In the genomic region with DNA sequence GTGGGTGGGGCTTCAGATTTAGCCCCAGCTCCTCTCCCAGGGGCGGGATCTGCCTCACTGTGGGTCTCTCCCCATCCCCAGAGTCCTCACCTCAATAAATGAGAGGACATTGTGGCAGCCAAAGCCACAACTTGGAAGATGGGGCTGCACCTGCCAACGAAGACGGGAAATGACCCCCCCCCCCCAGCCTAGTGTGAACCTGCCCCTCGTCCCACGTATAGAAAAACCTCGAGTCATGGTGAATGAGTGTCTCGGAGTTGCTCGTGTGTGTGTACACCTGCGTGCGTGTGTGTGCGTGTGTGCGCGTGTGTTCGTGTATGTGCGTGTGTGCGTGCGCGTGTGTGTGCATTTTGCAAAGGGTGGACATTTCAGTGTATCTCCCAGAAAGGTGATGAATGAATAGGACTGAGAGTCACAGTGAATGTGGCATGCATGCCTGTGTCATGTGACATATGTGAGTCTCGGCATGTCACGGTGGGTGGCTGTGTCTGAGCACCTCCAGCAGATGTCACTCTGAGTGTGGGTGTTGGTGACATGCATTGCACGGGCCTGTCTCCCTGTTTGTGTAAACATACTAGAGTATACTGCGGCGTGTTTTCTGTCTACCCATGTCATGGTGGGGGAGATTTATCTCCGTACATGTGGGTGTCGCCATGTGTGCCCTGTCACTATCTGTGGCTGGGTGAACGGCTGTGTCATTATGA, we compare ENCODE assay signal across 2 cellular contexts.
TF ChIP-seq lines count a peak whose summit lies in the region.

No MANE protein-coding gene starts in this region.

TF ChIP-seq in SK-N-SH, 30 proteins besides CTCF, POLR2A, EP300 and RAD21:
- TF ChIP-seq SMC3 (IDR thresholded peaks at IDR 0.05; ENCODE audit: low read depth, low read length) (peak; percentile 31; the same call in 1 of the 2 replicates), MXI1 (IDR thresholded peaks at IDR 0.05; ENCODE audit: low read depth, low read length) (peak; percentile 60), NRF1 (IDR thresholded peaks at IDR 0.05; ENCODE audit: low read depth, low read length) (no peak), MAX (IDR thresholded peaks at IDR 0.05; ENCODE audit: low read depth) (no peak), ZBTB33 (IDR thresholded peaks at IDR 0.05; ENCODE audit: borderline replicate concordance, low read depth) (no peak), ELF1 (IDR thresholded peaks at IDR 0.05) (no peak), TCF12 (IDR thresholded peaks at IDR 0.05) (no peak), RXRA (IDR thresholded peaks at IDR 0.05; ENCODE audit: borderline replicate concordance, low read depth) (no peak), RCOR1 (IDR thresholded peaks at IDR 0.05; ENCODE audit: low read length) (no peak)
- TF ChIP-seq, protein P1, sequence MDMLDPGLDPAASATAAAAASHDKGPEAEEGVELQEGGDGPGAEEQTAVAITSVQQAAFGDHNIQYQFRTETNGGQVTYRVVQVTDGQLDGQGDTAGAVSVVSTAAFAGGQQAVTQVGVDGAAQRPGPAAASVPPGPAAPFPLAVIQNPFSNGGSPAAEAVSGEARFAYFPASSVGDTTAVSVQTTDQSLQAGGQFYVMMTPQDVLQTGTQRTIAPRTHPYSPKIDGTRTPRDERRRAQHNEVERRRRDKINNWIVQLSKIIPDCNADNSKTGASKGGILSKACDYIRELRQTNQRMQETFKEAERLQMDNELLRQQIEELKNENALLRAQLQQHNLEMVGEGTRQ (IDR thresholded peaks at IDR 0.05; ENCODE audit: borderline replicate concordance, low read depth, low read length), result no peak

TF ChIP-seq in SK-N-SH treated with all-trans-retinoic acid at 6 μM for 48 hours, 23 proteins besides CTCF, POLR2A, EP300 and RAD21:
- TF ChIP-seq TCF4 (CRISPR knock-in tag; IDR thresholded peaks at IDR 0.05; ENCODE audit: borderline replicate concordance) (no peak), PATZ1 (CRISPR knock-in tag; IDR thresholded peaks at IDR 0.05; ENCODE audit: borderline replicate concordance) (no peak), ARNTL (CRISPR knock-in tag; IDR thresholded peaks at IDR 0.05; ENCODE audit: borderline replicate concordance, low read depth) (no peak), ZNF565 (CRISPR knock-in tag; conservative IDR thresholded peaks at IDR 0.05; ENCODE audit: low read depth) (no peak), BACH2 (CRISPR knock-in tag; IDR thresholded peaks at IDR 0.05; ENCODE audit: borderline replicate concordance) (no peak), RARB (CRISPR knock-in tag; IDR thresholded peaks at IDR 0.05) (no peak), POU6F1 (CRISPR knock-in tag; IDR thresholded peaks at IDR 0.05; ENCODE audit: borderline replicate concordance, low read depth) (no peak), ZNF70 (CRISPR knock-in tag; IDR thresholded peaks at IDR 0.05) (no peak), SNAI2 (CRISPR knock-in tag; IDR thresholded peaks at IDR 0.05) (no peak), ZC3H10 (CRISPR knock-in tag; IDR thresholded peaks at IDR 0.05) (no peak), ZNF8 (CRISPR knock-in tag; IDR thresholded peaks at IDR 0.05) (no peak)
- TF ChIP-seq, protein P2, sequence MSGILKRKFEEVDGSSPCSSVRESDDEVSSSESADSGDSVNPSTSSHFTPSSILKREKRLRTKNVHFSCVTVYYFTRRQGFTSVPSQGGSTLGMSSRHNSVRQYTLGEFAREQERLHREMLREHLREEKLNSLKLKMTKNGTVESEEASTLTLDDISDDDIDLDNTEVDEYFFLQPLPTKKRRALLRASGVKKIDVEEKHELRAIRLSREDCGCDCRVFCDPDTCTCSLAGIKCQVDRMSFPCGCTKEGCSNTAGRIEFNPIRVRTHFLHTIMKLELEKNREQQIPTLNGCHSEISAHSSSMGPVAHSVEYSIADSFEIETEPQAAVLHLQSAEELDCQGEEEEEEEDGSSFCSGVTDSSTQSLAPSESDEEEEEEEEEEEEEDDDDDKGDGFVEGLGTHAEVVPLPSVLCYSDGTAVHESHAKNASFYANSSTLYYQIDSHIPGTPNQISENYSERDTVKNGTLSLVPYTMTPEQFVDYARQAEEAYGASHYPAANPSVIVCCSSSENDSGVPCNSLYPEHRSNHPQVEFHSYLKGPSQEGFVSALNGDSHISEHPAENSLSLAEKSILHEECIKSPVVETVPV (CRISPR knock-in tag; IDR thresholded peaks at IDR 0.05), result no peak
- TF ChIP-seq, protein P3, sequence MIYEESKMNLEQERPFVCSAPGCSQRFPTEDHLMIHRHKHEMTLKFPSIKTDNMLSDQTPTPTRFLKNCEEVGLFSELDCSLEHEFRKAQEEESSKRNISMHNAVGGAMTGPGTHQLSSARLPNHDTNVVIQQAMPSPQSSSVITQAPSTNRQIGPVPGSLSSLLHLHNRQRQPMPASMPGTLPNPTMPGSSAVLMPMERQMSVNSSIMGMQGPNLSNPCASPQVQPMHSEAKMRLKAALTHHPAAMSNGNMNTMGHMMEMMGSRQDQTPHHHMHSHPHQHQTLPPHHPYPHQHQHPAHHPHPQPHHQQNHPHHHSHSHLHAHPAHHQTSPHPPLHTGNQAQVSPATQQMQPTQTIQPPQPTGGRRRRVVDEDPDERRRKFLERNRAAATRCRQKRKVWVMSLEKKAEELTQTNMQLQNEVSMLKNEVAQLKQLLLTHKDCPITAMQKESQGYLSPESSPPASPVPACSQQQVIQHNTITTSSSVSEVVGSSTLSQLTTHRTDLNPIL (CRISPR knock-in tag; IDR thresholded peaks at IDR 0.05; ENCODE audit: low read depth), result no peak
